In the genomic region with DNA sequence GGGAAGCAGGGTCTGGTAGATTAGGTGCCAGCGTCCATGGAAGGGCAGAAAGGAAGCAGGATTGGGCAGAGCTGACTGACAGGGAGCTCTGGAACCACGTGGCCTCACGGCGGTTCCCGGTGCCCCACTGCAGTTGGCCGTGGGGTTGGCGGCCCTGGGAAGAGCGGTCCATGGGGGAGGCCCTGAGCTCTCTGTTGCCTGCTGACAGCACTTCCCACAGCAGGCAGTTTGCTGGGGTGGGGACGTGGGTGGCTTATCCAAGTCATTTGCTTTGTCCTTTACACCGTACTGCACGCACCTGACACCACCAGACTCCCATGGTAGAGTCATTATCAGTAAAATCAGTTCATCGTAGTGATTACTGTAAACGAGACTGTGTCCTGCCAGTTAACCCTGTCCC, we compare ENCODE assay signal across 15 cellular contexts. TPM values are rescaled to one million over a fixed set of nuclear protein-coding genes. Genes with fewer than 3 reads are reported as not detected.
DNase-seq lines count a peak whose midpoint lies in the region; ATAC-seq and TF ChIP-seq lines count a peak whose summit lies in the region.
"Had no signal": no experiment of that assay in that cellular context is flagged by ENCODE, and none has a peak within 500 bp of the region (broad histone marks: within the 10 kb centered on the region; RNA-seq: fewer than 3 reads in every experiment).

No MANE protein-coding gene starts in this region.

- peaks cover 35% of the 10 kb centered on the region for H3K79me1 ChIP-seq in mesenchymal stem cell (replicated peaks; ENCODE audit: low read length, poor library complexity, severe bottlenecking)

- no peak overlapping the region for H4K8ac ChIP-seq in mesenchymal stem cell (ENCODE audit: low read length)

- no peak overlapping the region for H2BK120ac ChIP-seq in mesenchymal stem cell (ENCODE audit: low read depth, low read length)

- H3K27ac ChIP-seq in mesenchymal stem cell (ENCODE audit: low read length, poor library complexity, severe bottlenecking) (no peak overlapping the region), SK-N-SH (ENCODE audit: low read depth in 2 of 2, low read length in 1 of 2) (no peak overlapping the region)
- H3K27ac ChIP-seq: BLaER1, GM23248 had no signal

- in situ Hi-C loops in HAP-1 (cut with MboI; ENCODE audit: low sequenced_read_pairs), result loop anchor here (10.0 kb wide), 1 partner anchor 163 kb away; no protein-coding TSS in a partner anchor

- no peaks in the 10 kb centered on the region for H3K79me2 ChIP-seq in SK-N-SH (ENCODE audit: insufficient read depth)

- POLR2A ChIA-PET in SK-N-SH (lab: Yijun Ruan, JAX), result no interaction called here

- CTCF ChIA-PET in activated CD8-positive, alpha-beta memory T cell treated with anti-CD3 and anti-CD28 coated beads, Interleukin-2, amount 10 ng/mL, durations not matched to agents 7 days and 5 days (lab: Charles Lee), result no interaction called here
- CTCF ChIA-PET in SK-N-SH (lab: Yijun Ruan, JAX), result interaction anchor here (0.7 to 1.7 kb wide), 3 partner anchors 10 to 19 kb away, joined by 3 to 4 read pairs (median 3); no protein-coding TSS in a partner anchor

- no peak overlapping the region for H3K23ac ChIP-seq in mesenchymal stem cell (ENCODE audit: low read length in 2 of 2)

- H3K14ac ChIP-seq in mesenchymal stem cell (ENCODE audit: low read length in 2 of 2), result no peak overlapping the region

- no peak for TF ChIP-seq EP300 in SK-N-SH (IDR thresholded peaks at IDR 0.05; ENCODE audit: borderline replicate concordance in 1 of 2, low read depth in 1 of 2, low read length in 1 of 2)

- no peak for TF ChIP-seq RAD21 in SK-N-SH (IDR thresholded peaks at IDR 0.05; ENCODE audit: low read length)

- no peak overlapping the region for H3K4me3 ChIP-seq in mesenchymal stem cell (ENCODE audit: insufficient read depth in 1 of 2, low read depth in 1 of 2, low read length in 2 of 2)
- H3K4me3 ChIP-seq in HAP-1, result no peak overlapping the region
- no peak overlapping the region for H3K4me3 ChIP-seq in SK-N-SH (ENCODE audit: low read depth in 2 of 2, low read length in 1 of 2)
- H3K4me3 ChIP-seq: BLaER1, GM23248 had no signal

- peak overlapping the region; percentile 31 for H4K91ac ChIP-seq in mesenchymal stem cell (ENCODE audit: low read length)

- H2BK15ac ChIP-seq in mesenchymal stem cell (ENCODE audit: low read depth, poor library complexity, severe bottlenecking), result no peak overlapping the region

- 88% methylated on average over 13 of the region's 13 CpGs for WGBS in mesenchymal stem cell
- WGBS in SK-N-SH (ENCODE audit: low lambda C conversion rate), result 97% methylated on average over 8 of the region's 13 CpGs

- H3K27me3 Mint-ChIP-seq in activated CD8-positive, alpha-beta memory T cell treated with anti-CD3 and anti-CD28 coated beads, Interleukin-2, amount 10 ng/mL, durations not matched to agents 7 days and 5 days, result no peaks in the 10 kb centered on the region
- no peaks in the 10 kb centered on the region for H3K27me3 Mint-ChIP-seq in neural crest cell (ENCODE audit: low read depth)
- H3K27me3 Mint-ChIP-seq: CD4-positive, alpha-beta memory T cell had no signal

- H3K4me2 ChIP-seq in mesenchymal stem cell (ENCODE audit: low read length, poor library complexity, severe bottlenecking), result no peak overlapping the region
- H3K4me2 ChIP-seq in SK-N-SH, result no peak overlapping the region
- H3K4me2 ChIP-seq: BLaER1 had no signal

- H2BK5ac ChIP-seq in mesenchymal stem cell (ENCODE audit: low read depth, low read length, poor library complexity, severe bottlenecking), result no peak overlapping the region

- TF ChIP-seq CTCF in neural crest cell (conservative IDR thresholded peaks at IDR 0.05) (no peak), SK-N-SH (IDR thresholded peaks at IDR 0.05) (no peak)

- H3K9ac ChIP-seq in mesenchymal stem cell (ENCODE audit: low read length), result no peak overlapping the region
- H3K9ac ChIP-seq in SK-N-SH, result no peak overlapping the region
- H3K9ac ChIP-seq: BLaER1, GM23248 had no signal

- ATAC-seq in activated CD8-positive, alpha-beta memory T cell treated with anti-CD3 and anti-CD28 coated beads, Interleukin-2, amount 10 ng/mL, durations not matched to agents 7 days and 5 days, result no peak

- no peak overlapping the region for H3K4me3 Mint-ChIP-seq in activated CD8-positive, alpha-beta memory T cell treated with anti-CD3 and anti-CD28 coated beads, Interleukin-2, amount 10 ng/mL, durations not matched to agents 7 days and 5 days
- H3K4me3 Mint-ChIP-seq in neural crest cell, result no peak overlapping the region
- H3K4me3 Mint-ChIP-seq: CD14-positive monocyte; CD4-positive, alpha-beta memory T cell had no signal

- no peak overlapping the region for H2AK5ac ChIP-seq in mesenchymal stem cell (ENCODE audit: low read length, severe bottlenecking)

- peaks cover 6% of the 10 kb centered on the region for H3K36me3 Mint-ChIP-seq in activated CD8-positive, alpha-beta memory T cell treated with anti-CD3 and anti-CD28 coated beads, Interleukin-2, amount 10 ng/mL, durations not matched to agents 7 days and 5 days
- H3K36me3 Mint-ChIP-seq in neural crest cell (ENCODE audit: low read depth), result peaks cover 23% of the 10 kb centered on the region

- no peak overlapping the region for H3K27ac Mint-ChIP-seq in activated CD8-positive, alpha-beta memory T cell treated with anti-CD3 and anti-CD28 coated beads, Interleukin-2, amount 10 ng/mL, durations not matched to agents 7 days and 5 days
- peak overlapping the region; percentile 35 for H3K27ac Mint-ChIP-seq in neural crest cell (ENCODE audit: unreplicated experiment)

- H4K20me1 ChIP-seq in SK-N-SH (ENCODE audit: insufficient read depth), result 0 out of 2 replicates have a peak, but pooled peaks cover 2% of the 10 kb centered on the region

- no peak overlapping the region for H3K4ac ChIP-seq in mesenchymal stem cell (ENCODE audit: low read depth in 1 of 2, low read length in 2 of 2)

- H3K36me3 ChIP-seq in mesenchymal stem cell (ENCODE audit: control insufficient read depth in 1 of 2, insufficient read depth in 2 of 2, low read depth in 1 of 2, low read length in 2 of 2) (peaks cover 46 to 67% of the 10 kb centered on the region in 2 experiments), HAP-1 (replicated peaks) (peaks cover 7% of the 10 kb centered on the region), SK-N-SH (replicated peaks in 1 of 2; ENCODE audit: control insufficient read depth in 1 of 2, insufficient read depth in 2 of 2, low read length in 1 of 2) (peaks cover 0 to 12% of the 10 kb centered on the region in 2 experiments)

- peaks cover 16% of the 10 kb centered on the region for H3K4me1 ChIP-seq in mesenchymal stem cell (ENCODE audit: control insufficient read depth, insufficient read depth, low read depth, low read length)
- H3K4me1 ChIP-seq in HAP-1, result peaks cover 27% of the 10 kb centered on the region
- H3K4me1 ChIP-seq in SK-N-SH (ENCODE audit: control insufficient read depth in 1 of 2, insufficient read depth in 2 of 2, low read depth in 1 of 2, low read length in 1 of 2), result peaks cover 7 to 9% of the 10 kb centered on the region in 2 experiments; a peak in 3 of 4 replicates
- H3K4me1 ChIP-seq: BLaER1 had no signal

- H3K9me3 ChIP-seq in mesenchymal stem cell (ENCODE audit: control insufficient read depth, low read length) (no peaks in the 10 kb centered on the region), HAP-1 (no peaks in the 10 kb centered on the region; the same call in 1 of the 2 replicates), SK-N-SH (no peaks in the 10 kb centered on the region)
- H3K9me3 ChIP-seq: BLaER1 had no signal

- H2BK12ac ChIP-seq in mesenchymal stem cell (ENCODE audit: low read length in 2 of 2), result peak overlapping the region in 1 of 2 experiments; percentile 40

- H3F3A ChIP-seq in SK-N-SH (replicated peaks; ENCODE audit: insufficient read depth), result peaks cover 9% of the 10 kb centered on the region

- H3K18ac ChIP-seq in mesenchymal stem cell (ENCODE audit: low read depth in 1 of 2, low read length in 2 of 2), result no peak overlapping the region

- no peaks in the 10 kb centered on the region for H3K9me2 ChIP-seq in SK-N-SH

- peaks cover 7% of the 10 kb centered on the region for H3K4me1 Mint-ChIP-seq in activated CD8-positive, alpha-beta memory T cell treated with anti-CD3 and anti-CD28 coated beads, Interleukin-2, amount 10 ng/mL, durations not matched to agents 7 days and 5 days
- H3K4me1 Mint-ChIP-seq in neural crest cell, result peaks cover 19% of the 10 kb centered on the region

- H3K27me3 ChIP-seq in mesenchymal stem cell (ENCODE audit: control insufficient read depth in 1 of 2, insufficient read depth in 1 of 2, low read length in 2 of 2), result no peaks in the 10 kb centered on the region
- H3K27me3 ChIP-seq in HAP-1 (ENCODE audit: low read depth), result no peaks in the 10 kb centered on the region
- H3K27me3 ChIP-seq in SK-N-SH (ENCODE audit: insufficient read depth), result no peaks in the 10 kb centered on the region
- H3K27me3 ChIP-seq: BLaER1 had no signal

- DNase-seq in activated CD8-positive, alpha-beta memory T cell treated with anti-CD3 and anti-CD28 coated beads, Interleukin-2, amount 10 ng/mL, durations not matched to agents 7 days and 5 days, result peak; percentile 11
- no peak for DNase-seq in activated CD8-positive, alpha-beta memory T cell treated with anti-CD3 and anti-CD28 coated beads, Interleukin-2, amount 50 U/mL, for 48 hours
- DNase-seq in mesenchymal stem cell (no peak), neural crest cell (ENCODE audit: low read depth, low spot score) (no peak), HAP-1 (ENCODE audit: low spot score in 2 of 2) (no peak), kidney tubule cell (ENCODE audit: low spot score) (no peak), SK-N-SH (no peak)
- DNase-seq: 8988T; CD4-positive, alpha-beta memory T cell; DMS153; DMS79; GDM1; GM23248 had no signal

- no peak overlapping the region for H2AFZ ChIP-seq in mesenchymal stem cell (ENCODE audit: low read depth, low read length)
- no peak overlapping the region for H2AFZ ChIP-seq in SK-N-SH (ENCODE audit: low read depth)
- H2AFZ ChIP-seq: GM23248 had no signal

- no peaks in the 10 kb centered on the region for H3K9me3 Mint-ChIP-seq in activated CD8-positive, alpha-beta memory T cell treated with anti-CD3 and anti-CD28 coated beads, Interleukin-2, amount 10 ng/mL, durations not matched to agents 7 days and 5 days (ENCODE audit: low read depth)
- no peaks in the 10 kb centered on the region for H3K9me3 Mint-ChIP-seq in neural crest cell
- H3K9me3 Mint-ChIP-seq: CD14-positive monocyte had no signal

TF ChIP-seq in SK-N-SH, 30 proteins besides CTCF, POLR2A, EP300 and RAD21:
- TF ChIP-seq MXI1 (IDR thresholded peaks at IDR 0.05; ENCODE audit: low read depth, low read length) (no peak), TEAD4 (IDR thresholded peaks at IDR 0.05; ENCODE audit: borderline replicate concordance, insufficient read depth) (no peak), POLR2AphosphoS5 (IDR thresholded peaks at IDR 0.05; ENCODE audit: low read depth, low read length) (no peak), CHD2 (IDR thresholded peaks at IDR 0.05; ENCODE audit: low read length, partially characterized antibody) (no peak)

RNA-seq across cellular contexts. Expression of gene RPP40, which starts 56.1 kb away (rescaled TPM):
- total RNA-seq in activated CD8-positive, alpha-beta memory T cell treated with anti-CD3 and anti-CD28 coated beads, Interleukin-2, amount 10 ng/mL, durations not matched to agents 7 days and 5 days, result 1 to 10 TPM; 4.6 to 6.4 TPM
- polyA plus RNA-seq in mesenchymal stem cell (2013, experiment 1 of 2), result 12.2 TPM
- 12.9 TPM for polyA plus RNA-seq in mesenchymal stem cell (2013, experiment 2 of 2)
- total RNA-seq in neural crest cell, result 9.3 and 9.7 TPM in 2 replicates
- 8.3 and 9.8 TPM in 2 replicates for polyA plus RNA-seq in SK-N-SH (2012; rRNA removed)
- 13.2 and 14.1 TPM in 2 replicates for polyA plus RNA-seq in SK-N-SH (2012; cell fraction: cytosol; rRNA removed)
- 3.9 and 9.2 TPM in 2 replicates for polyA plus RNA-seq in SK-N-SH (2012; cell fraction: nucleus; rRNA removed)
